In the genomic region with DNA sequence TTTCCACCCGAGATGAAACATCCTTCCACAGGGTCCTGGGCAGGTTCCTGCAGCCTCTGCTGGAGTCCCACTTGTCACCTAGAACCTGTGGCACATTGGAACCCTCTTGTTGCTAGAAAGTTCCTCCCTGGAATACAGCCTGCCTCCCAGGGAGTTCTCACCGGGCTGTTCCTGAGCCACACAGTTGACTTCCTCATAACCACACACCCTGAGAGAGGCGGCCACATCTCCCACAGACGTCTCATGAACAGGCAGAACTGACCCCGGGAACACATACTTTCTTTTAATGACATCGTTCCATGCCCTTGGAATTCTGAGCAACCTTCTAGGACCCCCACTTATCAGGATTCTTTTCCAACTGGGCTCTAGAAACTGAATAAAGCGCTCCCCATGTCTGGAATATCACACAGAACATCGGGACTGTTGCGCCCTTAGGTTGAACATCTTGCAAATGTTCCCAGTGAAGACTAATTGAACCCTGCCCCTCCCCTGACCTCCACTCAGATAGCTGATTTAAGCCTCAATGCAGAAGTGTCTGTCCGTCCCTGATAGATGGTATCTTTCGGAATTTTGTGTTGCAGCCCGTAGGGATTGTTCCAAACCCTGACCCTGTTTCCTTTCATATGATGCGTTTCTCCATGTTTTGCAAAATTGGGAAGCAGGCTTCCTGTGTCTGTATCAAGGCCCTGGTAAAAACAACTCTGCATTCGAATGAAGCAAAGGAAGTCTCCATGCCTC, we compare ENCODE assay signal across 18 cellular contexts.
DNase-seq lines count a peak whose midpoint lies in the region; ATAC-seq and TF ChIP-seq lines count a peak whose summit lies in the region.
"Had no signal": no experiment of that assay in that cellular context is flagged by ENCODE, and none has a peak within 500 bp of the region (broad histone marks: within the 10 kb centered on the region; RNA-seq: fewer than 3 reads in every experiment).

No MANE protein-coding gene starts in this region.

- H3K4me1 ChIP-seq in BLaER1: peaks cover 81% of the 10 kb centered on the region

- H3K36me3 Mint-ChIP-seq in IgD-negative memory B cell: no peaks in the 10 kb centered on the region
- H3K36me3 Mint-ChIP-seq in memory B cell: no peaks in the 10 kb centered on the region
- H3K36me3 Mint-ChIP-seq: activated naive CD4-positive, alpha-beta T cell treated with anti-CD3 and anti-CD28 coated beads, Interleukin-2, amount 50 U/mL, for 24 hours; CD8-positive, alpha-beta memory T cell had no signal

- peak overlapping the region; percentile 46 to 93 (median 63) for H3K27ac Mint-ChIP-seq in IgD-negative memory B cell
- H3K27ac Mint-ChIP-seq in memory B cell: peak overlapping the region; percentile 90
- H3K27ac Mint-ChIP-seq: activated naive CD4-positive, alpha-beta T cell treated with anti-CD3 and anti-CD28 coated beads, Interleukin-2, amount 50 U/mL, for 24 hours; CD8-positive, alpha-beta memory T cell had no signal

- peak overlapping the region; percentile 80 for H3K4me2 ChIP-seq in BLaER1

- no peak for DNase-seq in brain microvascular endothelial cell
- no peak for DNase-seq in memory B cell (ENCODE audit: low spot score in 2 of 2)
- DNase-seq in NCI-H2081 (lab: John Stamatoyannopoulos, UW): no peak
- DNase-seq in inferior parietal cortex (ENCODE audit: extremely low spot score): no peak
- no peak for DNase-seq in central memory CD4-positive, alpha-beta T cell
- DNase-seq: ACHN; CD8-positive, alpha-beta memory T cell; MM.1S; NCI-H187 treated with DMSO at 0.1 percent for 48 hours; NCI-H526; occipital lobe; PC-3 had no signal

- peaks cover 4% of the 10 kb centered on the region for H3K27me3 Mint-ChIP-seq in IgD-negative memory B cell
- peaks cover 5% of the 10 kb centered on the region for H3K27me3 Mint-ChIP-seq in memory B cell
- H3K27me3 Mint-ChIP-seq: brain had no signal

- H3K27me3 ChIP-seq in BLaER1 (no peaks in the 10 kb centered on the region), brain microvascular endothelial cell (replicated peaks) (no peaks in the 10 kb centered on the region)
- H3K27me3 ChIP-seq: right atrium auricular region had no signal

- H3K9ac ChIP-seq in BLaER1: peak overlapping the region; percentile 43; the same call in 1 of the 2 replicates

- H3K4me1 Mint-ChIP-seq in IgD-negative memory B cell (peaks cover 15 to 34% (median 17%) of the 10 kb centered on the region in 3 donors), memory B cell (peaks cover 25% of the 10 kb centered on the region)
- H3K4me1 Mint-ChIP-seq: activated naive CD4-positive, alpha-beta T cell treated with anti-CD3 and anti-CD28 coated beads, Interleukin-2, amount 50 U/mL, for 24 hours had no signal

- H3K4me3 ChIP-seq in BLaER1 (no peak overlapping the region; the same call in 1 of the 2 replicates), brain microvascular endothelial cell (ENCODE audit: low read depth, low read length) (no peak overlapping the region)
- H3K4me3 ChIP-seq: right atrium auricular region had no signal

- in situ Hi-C loops in brain microvascular endothelial cell (cut with HindIII; ENCODE audit: low pct_ligation_motif_present, low sequenced_read_pairs): no loop called here

- peak overlapping the region; percentile 72 for H3K27ac ChIP-seq in BLaER1
- peak overlapping the region; percentile 67 for H3K27ac ChIP-seq in brain microvascular endothelial cell
- H3K27ac ChIP-seq: right atrium auricular region had no signal

- no peaks in the 10 kb centered on the region for H3K9me3 Mint-ChIP-seq in IgD-negative memory B cell
- H3K9me3 Mint-ChIP-seq in memory B cell: no peaks in the 10 kb centered on the region
- H3K9me3 Mint-ChIP-seq: activated naive CD4-positive, alpha-beta T cell treated with anti-CD3 and anti-CD28 coated beads, Interleukin-2, amount 50 U/mL, for 24 hours; CD8-positive, alpha-beta memory T cell had no signal

- H3K36me3 ChIP-seq in BLaER1 (no peaks in the 10 kb centered on the region), brain microvascular endothelial cell (replicated peaks) (peaks cover 96% of the 10 kb centered on the region)

- TF ChIP-seq CTCF in brain microvascular endothelial cell (IDR thresholded peaks at IDR 0.05; ENCODE audit: low read depth, low read length, missing control alignments): no peak

- H3K9me3 ChIP-seq in BLaER1: peaks cover 8% of the 10 kb centered on the region; the same call in 1 of the 2 replicates
- H3K9me3 ChIP-seq: right atrium auricular region had no signal

- no peaks in the 10 kb centered on the region for H4K20me1 ChIP-seq in BLaER1

- ATAC-seq in memory B cell (ENCODE audit: low read depth) (no peak), HG02798 (IDR thresholded peaks at IDR 0.05; ENCODE audit: poor library complexity, unreplicated experiment) (no peak)
- ATAC-seq: PC-3 had no signal

- H3K4me3 Mint-ChIP-seq in IgD-negative memory B cell (peak overlapping the region in 2 of 4 donors; percentile 87 to 94), memory B cell (peak overlapping the region; percentile 49)
- H3K4me3 Mint-ChIP-seq: activated naive CD4-positive, alpha-beta T cell treated with anti-CD3 and anti-CD28 coated beads, Interleukin-2, amount 50 U/mL, for 24 hours; brain; CD8-positive, alpha-beta memory T cell had no signal
